ENCODE assay signal across 1 cellular context in the genomic region with DNA sequence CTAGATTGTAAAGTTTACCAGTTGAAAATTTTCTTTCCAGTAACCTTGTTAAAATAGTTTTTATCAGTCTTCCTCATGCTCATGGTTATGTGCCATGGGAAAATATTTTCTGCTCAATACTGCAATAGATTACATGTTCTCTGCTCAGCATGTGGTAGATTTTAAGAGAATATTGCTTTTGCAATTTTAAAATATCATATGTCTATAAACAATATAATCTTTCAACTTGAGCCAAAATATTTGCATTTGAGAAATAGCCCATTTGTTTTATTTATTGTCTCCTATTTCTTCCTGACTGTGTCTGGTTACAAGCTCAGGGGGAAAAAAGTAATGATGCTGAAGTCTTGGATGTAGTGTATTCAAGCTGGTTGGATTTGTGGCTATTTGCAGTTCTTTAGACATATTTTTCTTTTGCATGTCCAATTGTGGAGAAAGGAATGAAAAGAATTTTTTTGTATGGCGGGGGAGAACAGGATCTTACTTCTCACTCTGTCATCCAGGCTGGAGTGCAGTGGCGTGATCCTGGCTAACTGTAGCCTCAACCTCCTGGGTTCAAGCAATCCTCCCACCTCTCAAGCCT.
TF ChIP-seq lines count a peak whose summit lies in the region.

No MANE protein-coding gene starts in this region.

TF ChIP-seq in H1, 55 proteins besides CTCF, POLR2A, EP300 and RAD21 (continued from another document):
- TF ChIP-seq SP1 (IDR thresholded peaks at IDR 0.05; ENCODE audit: low read depth, low read length) = no peak
- TF ChIP-seq RBBP5 (IDR thresholded peaks at IDR 0.05; ENCODE audit: borderline replicate concordance, low read depth, low read length) = no peak
- TF ChIP-seq GTF2F1 (IDR thresholded peaks at IDR 0.05; ENCODE audit: borderline replicate concordance, low read depth, low read length) = no peak
- TF ChIP-seq RXRA (IDR thresholded peaks at IDR 0.05; ENCODE audit: insufficient read depth, low read depth, low read length) = no peak
